In the genomic region with DNA sequence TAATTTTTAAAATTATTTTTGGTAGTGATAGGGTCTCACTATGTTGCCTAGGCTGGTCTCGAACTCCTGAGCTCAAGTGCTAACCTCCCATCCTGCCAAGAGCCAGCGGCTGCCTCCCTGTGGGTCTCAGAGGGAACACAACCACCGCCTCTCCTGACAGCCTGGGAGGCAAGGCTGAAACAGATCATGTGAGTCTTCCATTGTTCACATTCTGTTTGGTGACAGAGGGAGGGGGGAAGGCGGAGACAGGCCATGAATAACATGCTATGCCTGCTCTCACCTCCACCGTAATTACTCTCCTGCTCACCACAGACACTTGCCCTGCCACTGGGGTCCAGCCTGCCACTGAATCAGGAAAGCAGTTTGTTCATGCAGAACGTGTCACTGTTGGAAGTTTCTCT, we compare ENCODE assay signal across 9 cellular contexts.
DNase-seq lines count a peak whose midpoint lies in the region; ATAC-seq and TF ChIP-seq lines count a peak whose summit lies in the region.
"Had no signal": no experiment of that assay in that cellular context is flagged by ENCODE, and none has a peak within 500 bp of the region (broad histone marks: within the 10 kb centered on the region; RNA-seq: fewer than 3 reads in every experiment).

No MANE protein-coding gene starts in this region.

- H3K27me3 ChIP-seq in Caco-2 (replicated peaks; ENCODE audit: control insufficient read depth, insufficient read depth, low read length), result peaks cover 1% of the 10 kb centered on the region

- POLR2A ChIA-PET in Caco-2 (lab: Charles Lee), result no interaction called here

- intact Hi-C loops in Caco-2 (cut with micrococcal nuclease; ENCODE audit: unreplicated experiment), result no loop called here
- intact Hi-C loops in activated CD4-positive, alpha-beta T cell treated with anti-CD3 and anti-CD28 coated beads, Interleukin-2, amount 10 ng/mL, durations not matched to agents 24 days and 14 days (cut with micrococcal nuclease), result no loop called here

- H3K4me1 ChIP-seq in Caco-2, result peaks cover 26% of the 10 kb centered on the region

- peak; percentile 55 to 63 for DNase-seq in Caco-2
- DNase-seq in NCI-H1694 treated with DMSO at 0.1 percent for 48 hours (lab: John Stamatoyannopoulos, UW), result peak; percentile 37
- DNase-seq in coronary artery (ENCODE audit: low spot score), result peak; percentile 59
- peak; percentile 84 for DNase-seq in medulla oblongata (ENCODE audit: extremely low spot score)
- DNase-seq in activated gamma-delta T cell (lab: John Stamatoyannopoulos, UW), result no peak
- no peak for DNase-seq in activated naive CD8-positive, alpha-beta T cell treated with anti-CD3 and anti-CD28 coated beads, Interleukin-2, amount 50 U/mL, for 24 hours
- DNase-seq in activated CD4-positive, alpha-beta T cell treated with anti-CD3 and anti-CD28 coated beads, Interleukin-2, amount 10 ng/mL, durations not matched to agents 24 days and 14 days, result no peak
- DNase-seq: T1000 had no signal

- no peaks in the 10 kb centered on the region for H3K36me3 ChIP-seq in Caco-2 (ENCODE audit: control insufficient read depth, insufficient read depth, low read length)

- peaks cover 6% of the 10 kb centered on the region for H3K27me3 Mint-ChIP-seq in Caco-2 (ENCODE audit: insufficient read depth, unreplicated experiment)
- peaks cover 14% of the 10 kb centered on the region for H3K27me3 Mint-ChIP-seq in activated naive CD8-positive, alpha-beta T cell treated with anti-CD3 and anti-CD28 coated beads, Interleukin-2, amount 50 U/mL, for 24 hours
- H3K27me3 Mint-ChIP-seq in activated CD4-positive, alpha-beta T cell treated with anti-CD3 and anti-CD28 coated beads, Interleukin-2, amount 10 ng/mL, durations not matched to agents 24 days and 14 days, result peaks cover 8% of the 10 kb centered on the region

- no peak overlapping the region for H3K4me3 Mint-ChIP-seq in Caco-2 (ENCODE audit: unreplicated experiment)
- no peak overlapping the region for H3K4me3 Mint-ChIP-seq in activated naive CD8-positive, alpha-beta T cell treated with anti-CD3 and anti-CD28 coated beads, Interleukin-2, amount 50 U/mL, for 24 hours
- no peak overlapping the region for H3K4me3 Mint-ChIP-seq in activated CD4-positive, alpha-beta T cell treated with anti-CD3 and anti-CD28 coated beads, Interleukin-2, amount 10 ng/mL, durations not matched to agents 24 days and 14 days

- H3K27ac ChIP-seq in coronary artery, result no peak overlapping the region

- no peaks in the 10 kb centered on the region for H3K36me3 Mint-ChIP-seq in Caco-2 (ENCODE audit: insufficient read depth, unreplicated experiment)
- no peaks in the 10 kb centered on the region for H3K36me3 Mint-ChIP-seq in activated naive CD8-positive, alpha-beta T cell treated with anti-CD3 and anti-CD28 coated beads, Interleukin-2, amount 50 U/mL, for 24 hours (ENCODE audit: low read depth)
- no peaks in the 10 kb centered on the region for H3K36me3 Mint-ChIP-seq in activated CD4-positive, alpha-beta T cell treated with anti-CD3 and anti-CD28 coated beads, Interleukin-2, amount 10 ng/mL, durations not matched to agents 24 days and 14 days (ENCODE audit: low read depth)

- H3K27ac Mint-ChIP-seq in Caco-2 (ENCODE audit: unreplicated experiment), result no peak overlapping the region
- H3K27ac Mint-ChIP-seq in activated naive CD8-positive, alpha-beta T cell treated with anti-CD3 and anti-CD28 coated beads, Interleukin-2, amount 50 U/mL, for 24 hours, result no peak overlapping the region
- H3K27ac Mint-ChIP-seq in activated CD4-positive, alpha-beta T cell treated with anti-CD3 and anti-CD28 coated beads, Interleukin-2, amount 10 ng/mL, durations not matched to agents 24 days and 14 days, result no peak overlapping the region

- H3K9me3 ChIP-seq in Caco-2, result no peaks in the 10 kb centered on the region

- no peak for ATAC-seq in HG02852 (IDR thresholded peaks at IDR 0.05; ENCODE audit: unreplicated experiment)
- no peak for ATAC-seq in activated naive CD8-positive, alpha-beta T cell treated with anti-CD3 and anti-CD28 coated beads, Interleukin-2, amount 50 U/mL, for 24 hours

- no peak overlapping the region for H3K4me3 ChIP-seq in Caco-2 (ENCODE audit: low read depth, low read length)
- H3K4me3 ChIP-seq in coronary artery, result no peak overlapping the region

- H3K4me1 Mint-ChIP-seq in Caco-2 (ENCODE audit: low read depth, unreplicated experiment), result peaks cover 7% of the 10 kb centered on the region
- no peaks in the 10 kb centered on the region for H3K4me1 Mint-ChIP-seq in activated naive CD8-positive, alpha-beta T cell treated with anti-CD3 and anti-CD28 coated beads, Interleukin-2, amount 50 U/mL, for 24 hours
- H3K4me1 Mint-ChIP-seq in activated CD4-positive, alpha-beta T cell treated with anti-CD3 and anti-CD28 coated beads, Interleukin-2, amount 10 ng/mL, durations not matched to agents 24 days and 14 days, result no peaks in the 10 kb centered on the region

- no TSS peak for BruUV-seq in Caco-2 (replicated peaks; lab: Mats Ljungman, UMichigan)

- no peaks in the 10 kb centered on the region for H3K9me3 Mint-ChIP-seq in Caco-2 (ENCODE audit: unreplicated experiment)
- no peaks in the 10 kb centered on the region for H3K9me3 Mint-ChIP-seq in activated naive CD8-positive, alpha-beta T cell treated with anti-CD3 and anti-CD28 coated beads, Interleukin-2, amount 50 U/mL, for 24 hours
- no peaks in the 10 kb centered on the region for H3K9me3 Mint-ChIP-seq in activated CD4-positive, alpha-beta T cell treated with anti-CD3 and anti-CD28 coated beads, Interleukin-2, amount 10 ng/mL, durations not matched to agents 24 days and 14 days

- CTCF ChIA-PET in Caco-2 (lab: Charles Lee), result no interaction called here

- peak in 1 of 2 experiments; percentile 3 for TF ChIP-seq CTCF in Caco-2 (IDR thresholded peaks at IDR 0.05; ENCODE audit: insufficient read depth in 1 of 2, low read depth in 1 of 2, low read length in 1 of 2, severe bottlenecking in 1 of 2, unreplicated experiment in 1 of 2)
- no peak for TF ChIP-seq CTCF in coronary artery (IDR thresholded peaks at IDR 0.05)

Comparison
In these comparisons a context has a peak if more than half of its experiments do, and no peak if none do; other contexts are left out.
1. DNase-seq: peak in Caco-2 (2 of 2), NCI-H1694 treated with DMSO at 0.1 percent for 48 hours (single experiment), coronary artery (single experiment) and medulla oblongata (single experiment); none in activated gamma-delta T cell (single experiment), activated naive CD8-positive, alpha-beta T cell treated with anti-CD3 and anti-CD28 coated beads, Interleukin-2, amount 50 U/mL, for 24 hours (single experiment) and activated CD4-positive, alpha-beta T cell treated with anti-CD3 and anti-CD28 coated beads, Interleukin-2, amount 10 ng/mL, durations not matched to agents 24 days and 14 days (single experiment).